ENCODE assay signal across 36 cellular contexts in genomic region chr4:131113704-131114103, GRCh38.
"Had no signal": no experiment of that assay in that cellular context is flagged by ENCODE, and none has a peak within 500 bp of the region (broad histone marks: within the 10 kb centered on the region; RNA-seq: fewer than 3 reads in every experiment).

No MANE protein-coding gene starts in this region.

- H3K27me3 ChIP-seq: MG63 had no signal

- H3K4me3 ChIP-seq: MG63 had no signal

- H3K27ac ChIP-seq: KMS-11 had no signal

- H3K36me3 ChIP-seq: MG63 had no signal

- DNase-seq: Karpas-422, Kasumi-1, KG1, MG63, MM.1S, MV-4-11, NCI-H1048, NCI-H1092, NCI-H1092 treated with DMSO at 0.1 percent for 48 hours, NCI-H1105, NCI-H1105 treated with DMSO at 0.1 percent for 48 hours, NCI-H1417, NCI-H1417 treated with DMSO at 0.1 percent for 48 hours, NCI-H1436, NCI-H1436 treated with DMSO at 0.1 percent for 48 hours, NCI-H146, NCI-H1694, NCI-H1694 treated with DMSO at 0.1 percent for 48 hours, NCI-H187, NCI-H187 treated with DMSO at 0.1 percent for 48 hours, NCI-H1930, NCI-H2029, NCI-H2029 treated with DMSO at 0.1 percent for 48 hours, NCI-H2081, NCI-H2081 treated with DMSO at 0.1 percent for 48 hours, NCI-H2107, NCI-H2171, NCI-H2171 treated with DMSO at 0.1 percent for 48 hours, NCI-H2227 treated with DMSO at 0.1 percent for 48 hours, NCI-H226, NCI-H345, NCI-H446, NCI-H446 treated with DMSO at 0.1 percent for 48 hours, NCI-H510A, NCI-H510A treated with DMSO at 0.1 percent for 48 hours had no signal

- H3K9me3 ChIP-seq: MG63 had no signal
